ENCODE assay signal across 9 cellular contexts in genomic region chr1:212630159-212630900, GRCh38. TPM values are rescaled to one million over a fixed set of nuclear protein-coding genes. Genes with fewer than 3 reads are reported as not detected.
A peak's percentile ranks its signal among the peaks of the same experiment; 100 is the strongest.
DNase-seq lines count a peak whose midpoint lies in the region; ATAC-seq and TF ChIP-seq lines count a peak whose summit lies in the region.
"Had no signal": no experiment of that assay in that cellular context is flagged by ENCODE, and none has a peak within 500 bp of the region (broad histone marks: within the 10 kb centered on the region; RNA-seq: fewer than 3 reads in every experiment).

No MANE protein-coding gene starts in this region.

- H3K4me1 ChIP-seq in mesendoderm (ENCODE audit: control insufficient read depth, low read depth, low read length) = peaks cover 7% of the 10 kb centered on the region

- H2AK5ac ChIP-seq in mesendoderm (ENCODE audit: low read length) = no peak overlapping the region

- H3K4me1 Mint-ChIP-seq in activated CD4-positive, alpha-beta T cell treated with anti-CD3 and anti-CD28 coated beads, Interleukin-2, amount 10 ng/mL, durations not matched to agents 24 days and 14 days = peaks cover 6% of the 10 kb centered on the region
- peaks cover 4% of the 10 kb centered on the region for H3K4me1 Mint-ChIP-seq in stimulated activated effector memory CD8-positive, alpha-beta T cell treated with anti-CD3 and anti-CD28 coated beads, Interleukin-12 subunit alpha, Interleukin-12 subunit beta, amount 100 ng/mL, for 72 hours

- no peak overlapping the region for H3K4me3 ChIP-seq in mesendoderm (ENCODE audit: low read length)

- ATAC-seq in GM18511 (IDR thresholded peaks at IDR 0.05; ENCODE audit: unreplicated experiment) = peak; percentile 99
- peak; percentile 90 for ATAC-seq in HG02943 (IDR thresholded peaks at IDR 0.05; ENCODE audit: low read depth, unreplicated experiment)
- ATAC-seq in stimulated activated effector memory CD8-positive, alpha-beta T cell treated with anti-CD3 and anti-CD28 coated beads, Interleukin-12 subunit alpha, Interleukin-12 subunit beta, amount 100 ng/mL, for 72 hours = peak; percentile 91

- H3K36me3 Mint-ChIP-seq in activated CD4-positive, alpha-beta T cell treated with anti-CD3 and anti-CD28 coated beads, Interleukin-2, amount 10 ng/mL, durations not matched to agents 24 days and 14 days (ENCODE audit: low read depth) = peaks cover 2% of the 10 kb centered on the region
- no peaks in the 10 kb centered on the region for H3K36me3 Mint-ChIP-seq in stimulated activated effector memory CD8-positive, alpha-beta T cell treated with anti-CD3 and anti-CD28 coated beads, Interleukin-12 subunit alpha, Interleukin-12 subunit beta, amount 100 ng/mL, for 72 hours

- no peak overlapping the region for H3K27ac Mint-ChIP-seq in activated CD4-positive, alpha-beta T cell treated with anti-CD3 and anti-CD28 coated beads, Interleukin-2, amount 10 ng/mL, durations not matched to agents 24 days and 14 days
- no peak overlapping the region for H3K27ac Mint-ChIP-seq in stimulated activated effector memory CD8-positive, alpha-beta T cell treated with anti-CD3 and anti-CD28 coated beads, Interleukin-12 subunit alpha, Interleukin-12 subunit beta, amount 100 ng/mL, for 72 hours
- H3K27ac Mint-ChIP-seq: IgD-negative memory B cell had no signal

- H2BK15ac ChIP-seq in mesendoderm (replicated peaks; ENCODE audit: low read depth) = no peak overlapping the region

- no peak overlapping the region for H3K4me2 ChIP-seq in mesendoderm (ENCODE audit: low read length)

- no peaks in the 10 kb centered on the region for H3K79me1 ChIP-seq in mesendoderm (ENCODE audit: low read length)

- H3K56ac ChIP-seq in mesendoderm (ENCODE audit: low read length) = peak overlapping the region; percentile 25

- H3K27me3 Mint-ChIP-seq in activated CD4-positive, alpha-beta T cell treated with anti-CD3 and anti-CD28 coated beads, Interleukin-2, amount 10 ng/mL, durations not matched to agents 24 days and 14 days = peaks cover 10% of the 10 kb centered on the region
- H3K27me3 Mint-ChIP-seq: IgD-negative memory B cell had no signal

- H3K18ac ChIP-seq in mesendoderm (ENCODE audit: low read length) = no peak overlapping the region

- no CpG with 5 or more reads among the region's 16 CpGs for WGBS in mesendoderm (ENCODE audit: extremely low coverage, insufficient coverage, low lambda C conversion rate)

- H3K4ac ChIP-seq in mesendoderm (ENCODE audit: low read depth, low read length) = no peak overlapping the region

- no peak overlapping the region for H2BK120ac ChIP-seq in mesendoderm (ENCODE audit: low read depth, low read length)

- H3K27me3 ChIP-seq in mesendoderm (ENCODE audit: insufficient read depth, low read length, poor library complexity) = no peaks in the 10 kb centered on the region

- H3K9me3 Mint-ChIP-seq in activated CD4-positive, alpha-beta T cell treated with anti-CD3 and anti-CD28 coated beads, Interleukin-2, amount 10 ng/mL, durations not matched to agents 24 days and 14 days = peaks cover 4% of the 10 kb centered on the region
- no peaks in the 10 kb centered on the region for H3K9me3 Mint-ChIP-seq in stimulated activated effector memory CD8-positive, alpha-beta T cell treated with anti-CD3 and anti-CD28 coated beads, Interleukin-12 subunit alpha, Interleukin-12 subunit beta, amount 100 ng/mL, for 72 hours
- H3K9me3 Mint-ChIP-seq: IgD-negative memory B cell had no signal

- no peaks in the 10 kb centered on the region for H3K79me2 ChIP-seq in mesendoderm (ENCODE audit: control insufficient read depth, insufficient read depth, low read length)

- H3K36me3 ChIP-seq in mesendoderm (ENCODE audit: control insufficient read depth, insufficient read depth, low read length) = no peaks in the 10 kb centered on the region

- H4K5ac ChIP-seq in mesendoderm (ENCODE audit: low read length) = no peak overlapping the region

- H2BK5ac ChIP-seq in mesendoderm (ENCODE audit: low read length) = no peak overlapping the region

- intact Hi-C loops in activated CD4-positive, alpha-beta T cell treated with anti-CD3 and anti-CD28 coated beads, Interleukin-2, amount 10 ng/mL, durations not matched to agents 24 days and 14 days (cut with micrococcal nuclease) = loop anchor here (1.0 to 2.0 kb wide), 3 partner anchors 22 to 153 kb away; partner anchors contain the start of gene ATF3

- no peak overlapping the region for H3K27ac ChIP-seq in mesendoderm (ENCODE audit: low read depth, low read length)

- no peak overlapping the region for H3K4me3 Mint-ChIP-seq in activated CD4-positive, alpha-beta T cell treated with anti-CD3 and anti-CD28 coated beads, Interleukin-2, amount 10 ng/mL, durations not matched to agents 24 days and 14 days
- no peak overlapping the region for H3K4me3 Mint-ChIP-seq in stimulated activated effector memory CD8-positive, alpha-beta T cell treated with anti-CD3 and anti-CD28 coated beads, Interleukin-12 subunit alpha, Interleukin-12 subunit beta, amount 100 ng/mL, for 72 hours
- H3K4me3 Mint-ChIP-seq: IgD-negative memory B cell had no signal

- H4K8ac ChIP-seq in mesendoderm (ENCODE audit: low read depth, low read length) = no peak overlapping the region

- no peak overlapping the region for H3K9ac ChIP-seq in mesendoderm (ENCODE audit: low read length)

- no peak overlapping the region for H3K23ac ChIP-seq in mesendoderm (ENCODE audit: low read length)

- no peak for DNase-seq in AG09319 (ENCODE audit: extremely low read depth, low read depth)
- peak; percentile 37 for DNase-seq in NCI-H2107 treated with DMSO at 0.1 percent for 48 hours (lab: John Stamatoyannopoulos, UW; ENCODE audit: unreplicated experiment)
- DNase-seq in activated CD4-positive, alpha-beta T cell treated with anti-CD3 and anti-CD28 coated beads, Interleukin-2, amount 10 ng/mL, durations not matched to agents 24 days and 14 days = peak; percentile 88
- DNase-seq in effector CD4-positive, alpha-beta T cell = peak; percentile 32
- DNase-seq in mesendoderm = peak; percentile 95
- peak; percentile 43 to 81 for DNase-seq in stimulated activated effector memory CD8-positive, alpha-beta T cell treated with anti-CD3 and anti-CD28 coated beads, Interleukin-12 subunit alpha, Interleukin-12 subunit beta, amount 100 ng/mL, for 72 hours (ENCODE audit: low spot score in 2 of 2)

- TF ChIP-seq CTCF in AG09319 (IDR thresholded peaks at IDR 0.05; ENCODE audit: low read depth, low read length) = peak; percentile 86

RNA-seq across cellular contexts. Expression of gene ATF3, which starts 21.8 kb away (rescaled TPM):
- 21.2 and 29.5 TPM in 2 replicates for total RNA-seq in activated CD4-positive, alpha-beta T cell treated with anti-CD3 and anti-CD28 coated beads, Interleukin-2, amount 10 ng/mL, durations not matched to agents 24 days and 14 days
- 19.0 TPM for polyA plus RNA-seq in mesendoderm (2013, experiment 1 of 2)
- polyA plus RNA-seq in mesendoderm (2013, experiment 2 of 2) = 21.3 TPM
